11 cellular contexts compared by ENCODE assay signal in the genomic region with DNA sequence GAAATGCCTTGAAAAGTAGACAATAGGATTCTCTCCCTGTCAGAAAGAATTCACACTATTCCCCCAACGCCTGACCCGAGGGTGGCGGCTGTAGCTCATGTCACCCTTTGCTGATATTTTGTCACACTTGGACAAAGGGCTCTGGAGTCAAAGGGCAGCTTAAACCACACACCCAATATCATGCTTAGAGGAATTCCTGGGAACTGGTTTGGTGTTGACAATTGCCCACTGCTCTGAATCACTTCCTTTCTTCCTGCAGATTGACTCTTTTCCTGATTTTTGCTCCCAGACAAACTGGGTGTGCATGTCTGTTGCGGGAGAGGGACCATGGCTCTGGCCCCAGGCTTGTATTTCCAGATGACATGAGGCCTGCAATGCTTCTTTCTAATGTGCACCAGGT. TPM values are rescaled to one million over a fixed set of nuclear protein-coding genes. Genes with fewer than 3 reads are reported as not detected.
DNase-seq lines count a peak whose midpoint lies in the region; ATAC-seq, FAIRE-seq and TF ChIP-seq lines count a peak whose summit lies in the region.
"Had no signal": no experiment of that assay in that cellular context is flagged by ENCODE, and none has a peak within 500 bp of the region (broad histone marks: within the 10 kb centered on the region; RNA-seq: fewer than 3 reads in every experiment).

No MANE protein-coding gene starts in this region.

- intact Hi-C loops in left ventricle myocardium inferior (cut with micrococcal nuclease) = no loop called here
- intact Hi-C loops in activated CD4-positive, alpha-beta T cell treated with anti-CD3 and anti-CD28 coated beads for 36 hours (cut with DNase I, micrococcal nuclease) = no loop called here
- intact Hi-C loops in tibial artery (cut with DNase I; ENCODE audit: low total_unique reads) = no loop called here

- H3K9me3 ChIP-seq in left ventricle myocardium inferior (replicated peaks) (no peaks in the 10 kb centered on the region), small intestine (ENCODE audit: control insufficient read depth, low read depth) (no peaks in the 10 kb centered on the region), tibial artery (no peaks in the 10 kb centered on the region)

- H3K4me1 ChIP-seq in left ventricle myocardium inferior (peaks cover 19% of the 10 kb centered on the region), small intestine (ENCODE audit: control insufficient read depth in 2 of 2, insufficient read depth in 1 of 2, low read depth in 1 of 2, low read length in 1 of 2) (peaks cover 10% of the 10 kb centered on the region in 2 donors), tibial artery (peaks cover 0 to 19% (median 6%) of the 10 kb centered on the region in 4 donors)

- H3K27ac ChIP-seq in left ventricle myocardium inferior (replicated peaks) (peak overlapping the region; percentile 44), small intestine (ENCODE audit: low read depth in 1 of 2, low read length in 1 of 2) (no peak overlapping the region), tibial artery (no peak overlapping the region)
- H3K27ac ChIP-seq: HL-60 had no signal

- H3K9me3 Mint-ChIP-seq in HFFc6 = no peaks in the 10 kb centered on the region
- no peaks in the 10 kb centered on the region for H3K9me3 Mint-ChIP-seq in activated CD4-positive, alpha-beta T cell treated with anti-CD3 and anti-CD28 coated beads for 36 hours (ENCODE audit: low read depth)
- H3K9me3 Mint-ChIP-seq: activated T-cell treated with anti-CD3 and anti-CD28 coated beads, Interleukin-2, amount 50 U/mL, for 4 hours had no signal

- no peaks in the 10 kb centered on the region for H3K36me3 Mint-ChIP-seq in HFFc6 (ENCODE audit: low read depth)
- H3K36me3 Mint-ChIP-seq in activated CD4-positive, alpha-beta T cell treated with anti-CD3 and anti-CD28 coated beads for 36 hours (ENCODE audit: low read depth) = no peaks in the 10 kb centered on the region

- ATAC-seq in activated CD4-positive, alpha-beta T cell treated with anti-CD3 and anti-CD28 coated beads for 36 hours = no peak
- ATAC-seq: activated T-cell treated with anti-CD3 and anti-CD28 coated beads, Interleukin-2, amount 50 U/mL, for 4 hours had no signal

- H3K4me3 ChIP-seq in left ventricle myocardium inferior (no peak overlapping the region), small intestine (ENCODE audit: low read depth in 1 of 2, low read length in 2 of 2) (no peak overlapping the region), tibial artery (no peak overlapping the region)

- POLR2A ChIA-PET in activated CD4-positive, alpha-beta T cell treated with anti-CD3 and anti-CD28 coated beads for 36 hours (lab: Charles Lee) = no interaction called here

- 44 to 81% (median 54%) methylated on average over 4 of the region's 4 CpGs for WGBS in small intestine, 3 donors

- H3K4me1 Mint-ChIP-seq in HFFc6 (ENCODE audit: low read depth) = peaks cover 54% of the 10 kb centered on the region
- no peaks in the 10 kb centered on the region for H3K4me1 Mint-ChIP-seq in activated CD4-positive, alpha-beta T cell treated with anti-CD3 and anti-CD28 coated beads for 36 hours

- FAIRE-seq in small intestine (lab: Jason Lieb, UNC) = no peak
- FAIRE-seq in D721Med (lab: Jason Lieb, UNC) = no peak

- peaks cover 7% of the 10 kb centered on the region for H3K27me3 Mint-ChIP-seq in HFFc6 (ENCODE audit: insufficient read depth)
- H3K27me3 Mint-ChIP-seq in activated CD4-positive, alpha-beta T cell treated with anti-CD3 and anti-CD28 coated beads for 36 hours = peaks cover 7% of the 10 kb centered on the region

- TF ChIP-seq CTCF in HFFc6 (IDR thresholded peaks at IDR 0.05) (no peak), left ventricle myocardium inferior (IDR thresholded peaks at IDR 0.05; ENCODE audit: borderline replicate concordance) (no peak), D721Med (IDR thresholded peaks at IDR 0.05; ENCODE audit: insufficient read depth, missing control alignments) (no peak), tibial artery (IDR thresholded peaks at IDR 0.05) (no peak)

- TF ChIP-seq POLR2A in erythroblast (IDR thresholded peaks at IDR 0.05; ENCODE audit: low read length) = no peak

- no peak overlapping the region for H3K27ac Mint-ChIP-seq in HFFc6
- no peak overlapping the region for H3K27ac Mint-ChIP-seq in activated CD4-positive, alpha-beta T cell treated with anti-CD3 and anti-CD28 coated beads for 36 hours

- H3K27me3 ChIP-seq in left ventricle myocardium inferior (ENCODE audit: low read depth) (no peaks in the 10 kb centered on the region), small intestine (ENCODE audit: control insufficient read depth in 2 of 2, insufficient read depth in 2 of 2, low read length in 2 of 2) (no peaks in the 10 kb centered on the region), tibial artery (no peaks in the 10 kb centered on the region)

- DNase-seq in HFFc6 (peak; percentile 48), astrocyte of the hippocampus (ENCODE audit: low read depth, low spot score) (peak; percentile 51), left ventricle myocardium inferior (no peak), small intestine (peak; percentile 68), D721Med (ENCODE audit: insufficient read length, low spot score) (no peak), tibial artery (no peak), erythroblast (lab: John Stamatoyannopoulos, UW) (no peak)
- no peak for DNase-seq in activated CD4-positive, alpha-beta T cell treated with anti-CD3 and anti-CD28 coated beads for 36 hours
- DNase-seq: activated T-cell treated with anti-CD3 and anti-CD28 coated beads, Interleukin-2, amount 50 U/mL, for 4 hours; NCI-H1694 treated with DMSO at 0.1 percent for 48 hours had no signal

- no peaks in the 10 kb centered on the region for H3K36me3 ChIP-seq in left ventricle myocardium inferior
- H3K36me3 ChIP-seq in small intestine (ENCODE audit: control insufficient read depth in 2 of 2, insufficient read depth in 2 of 2, low read length in 2 of 2) = no peaks in the 10 kb centered on the region
- no peaks in the 10 kb centered on the region for H3K36me3 ChIP-seq in tibial artery

- no peak overlapping the region for H3K4me3 Mint-ChIP-seq in HFFc6
- H3K4me3 Mint-ChIP-seq in activated CD4-positive, alpha-beta T cell treated with anti-CD3 and anti-CD28 coated beads for 36 hours = no peak overlapping the region
- H3K4me3 Mint-ChIP-seq: activated T-cell treated with anti-CD3 and anti-CD28 coated beads, Interleukin-2, amount 50 U/mL, for 4 hours had no signal

- CTCF ChIA-PET in activated CD4-positive, alpha-beta T cell treated with anti-CD3 and anti-CD28 coated beads for 36 hours (lab: Charles Lee) = no interaction called here

RNA-seq across cellular contexts. Expression of gene SERP2, which starts 9.0 kb away (rescaled TPM):
- total RNA-seq in HFFc6 (2021; fragmentation: NEBNext Ultra II Directional; extraction: Animal tissue kit (Norgen Biotek cat#: 25700)) = 1 to 10 TPM; 1.4 to 2.5 (median 2.1) TPM
- total RNA-seq in left ventricle myocardium inferior = 13.0 TPM
- 10 to 100 TPM in 2 of 3 donors, 1 to 10 TPM in 1; 4.9 to 12.3 (median 10.5) TPM for polyA plus RNA-seq in small intestine
- under 1 TPM; 0.63 to 0.98 TPM for total RNA-seq in activated CD4-positive, alpha-beta T cell treated with anti-CD3 and anti-CD28 coated beads for 36 hours

Comparison
In these comparisons a context has a peak if more than half of its experiments do, and no peak if none do; other contexts are left out.
1. DNase-seq: peak in HFFc6 (single experiment), astrocyte of the hippocampus (single experiment) and small intestine (single experiment); none in left ventricle myocardium inferior (single experiment), activated CD4-positive, alpha-beta T cell treated with anti-CD3 and anti-CD28 coated beads for 36 hours (single experiment), D721Med (single experiment), tibial artery (0 of 2) and erythroblast (0 of 2).